8 cellular contexts compared by ENCODE assay signal in the genomic region with DNA sequence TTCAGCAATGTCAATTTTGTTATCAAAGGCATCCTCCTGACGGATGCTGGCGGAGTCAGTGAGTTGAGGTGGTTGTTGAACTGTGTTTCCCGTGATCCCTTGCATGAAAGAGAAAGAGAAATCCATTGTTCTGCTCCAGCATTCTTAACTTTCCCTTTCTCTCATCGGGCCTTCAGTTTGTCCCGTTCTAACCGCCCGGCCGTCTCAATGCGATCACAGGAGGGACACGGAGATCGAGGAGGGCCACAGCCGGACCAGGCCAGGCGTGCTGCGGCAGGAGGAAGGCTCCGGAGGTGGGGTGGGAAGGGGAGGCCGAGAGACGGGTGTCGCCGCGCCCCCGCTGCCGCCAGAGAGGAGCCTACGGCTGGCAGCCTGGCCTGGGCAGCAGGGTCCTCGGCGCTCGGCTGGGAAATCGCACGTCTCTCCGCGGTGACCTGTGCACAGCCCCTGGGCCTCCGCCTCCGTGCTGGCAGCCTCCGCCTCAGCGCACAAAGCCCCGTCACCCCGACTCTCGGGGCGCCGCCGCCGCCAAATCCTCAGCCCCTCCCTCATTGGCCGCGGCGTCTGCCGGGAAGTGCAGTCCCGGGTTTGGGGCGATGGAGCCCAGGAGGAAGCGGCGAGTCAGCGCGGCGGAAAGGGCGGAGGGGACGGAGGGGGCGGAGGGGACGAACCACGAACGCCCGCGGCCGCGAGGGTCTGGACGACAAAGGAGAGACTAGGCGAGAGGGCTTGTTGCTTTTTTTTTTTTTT. TPM values are rescaled to one million over a fixed set of nuclear protein-coding genes. Genes with fewer than 3 reads are reported as not detected.
DNase-seq lines count a peak whose midpoint lies in the region; ATAC-seq and TF ChIP-seq lines count a peak whose summit lies in the region.

No MANE protein-coding gene starts in this region.

- CTCF ChIA-PET in activated CD8-positive, alpha-beta T cell treated with anti-CD3 and anti-CD28 coated beads for 36 hours (lab: Charles Lee) = interaction anchor here (2.7 to 4.3 kb wide), 2 partner anchors 26 to 46 kb away, joined by 7 to 19 read pairs; no protein-coding TSS in a partner anchor

- H3K4me3 ChIP-seq in BLaER1 (peak overlapping the region; percentile 73), duodenal mucosa (ENCODE audit: low read depth in 1 of 2, low read length in 2 of 2) (peak overlapping the region; percentile 88 to 94), lower leg skin (ENCODE audit: low read depth, poor library complexity, severe bottlenecking) (peak overlapping the region; percentile 67)

- H3K4me1 Mint-ChIP-seq in activated CD8-positive, alpha-beta T cell treated with anti-CD3 and anti-CD28 coated beads for 36 hours (ENCODE audit: low read depth) = peaks cover 15% of the 10 kb centered on the region

- no peaks in the 10 kb centered on the region for H4K20me1 ChIP-seq in BLaER1

- whole genome bisulfite sequencing in lower leg skin, 2 donors = 1% methylated on average over 64 of the region's 64 CpGs

- H3K4me1 ChIP-seq in BLaER1 (peaks cover 18% of the 10 kb centered on the region), duodenal mucosa (ENCODE audit: control insufficient read depth in 1 of 2, insufficient read depth in 2 of 2, low read length in 2 of 2) (peaks cover 0 to 3% of the 10 kb centered on the region in 2 donors)

- no peaks in the 10 kb centered on the region for H3K36me3 Mint-ChIP-seq in activated CD8-positive, alpha-beta T cell treated with anti-CD3 and anti-CD28 coated beads for 36 hours (ENCODE audit: low read depth)

- intact Hi-C loops in activated CD8-positive, alpha-beta T cell treated with anti-CD3 and anti-CD28 coated beads for 36 hours (cut with micrococcal nuclease) = no loop called here
- intact Hi-C loops in lower leg skin (cut with DNase I; ENCODE audit: low total_unique reads) = no loop called here

- no peaks in the 10 kb centered on the region for H3K9me3 Mint-ChIP-seq in activated CD8-positive, alpha-beta T cell treated with anti-CD3 and anti-CD28 coated beads for 36 hours

- peaks cover 5% of the 10 kb centered on the region for H3K27me3 Mint-ChIP-seq in activated CD8-positive, alpha-beta T cell treated with anti-CD3 and anti-CD28 coated beads for 36 hours

- peak; percentile 62 for ATAC-seq in GM19438 (IDR thresholded peaks at IDR 0.05; ENCODE audit: low read depth, unreplicated experiment)
- peak; percentile 93 for ATAC-seq in activated CD8-positive, alpha-beta T cell treated with anti-CD3 and anti-CD28 coated beads for 36 hours

- H3K36me3 ChIP-seq in BLaER1 (no peaks in the 10 kb centered on the region), duodenal mucosa (ENCODE audit: control insufficient read depth in 1 of 2, insufficient read depth in 2 of 2, low read length in 2 of 2) (no peaks in the 10 kb centered on the region)

- no peaks in the 10 kb centered on the region for H3K9me3 ChIP-seq in BLaER1
- H3K9me3 ChIP-seq in duodenal mucosa (ENCODE audit: control insufficient read depth in 1 of 2, low read length in 2 of 2) = no peaks in the 10 kb centered on the region

- peak overlapping the region; percentile 87 for H3K4me3 Mint-ChIP-seq in activated CD8-positive, alpha-beta T cell treated with anti-CD3 and anti-CD28 coated beads for 36 hours

- TF ChIP-seq CTCF in activated CD8-positive, alpha-beta T cell treated with anti-CD3 and anti-CD28 coated beads for 36 hours (IDR thresholded peaks at IDR 0.05) = no peak
- no peak for TF ChIP-seq CTCF in lower leg skin (IDR thresholded peaks at IDR 0.05)

- H3K27me3 ChIP-seq in BLaER1 (0 out of 2 replicates have a peak, but pooled peaks cover 3% of the 10 kb centered on the region), duodenal mucosa (ENCODE audit: control insufficient read depth in 1 of 2, insufficient read depth in 2 of 2, low read length in 2 of 2) (no peaks in the 10 kb centered on the region)

- peak overlapping the region; percentile 97 for H3K27ac Mint-ChIP-seq in activated CD8-positive, alpha-beta T cell treated with anti-CD3 and anti-CD28 coated beads for 36 hours

- DNase-seq in NCI-H1092 treated with DMSO at 0.1 percent for 48 hours (lab: John Stamatoyannopoulos, UW) (peak; percentile 48), lower leg skin (ENCODE audit: low spot score in 2 of 2) (peak; percentile 58 to 95), GF-D8 (lab: John Stamatoyannopoulos, UW) (no peak)
- peak; percentile 83 for DNase-seq in activated CD8-positive, alpha-beta T cell treated with anti-CD3 and anti-CD28 coated beads for 36 hours
- DNase-seq in stimulated activated CD4-positive, alpha-beta T cell treated with anti-CD3 and anti-CD28 coated beads, Interleukin-4, amount 100 ng/mL, for 24 hours = peak; percentile 75

- peak overlapping the region; percentile 86 for H3K9ac ChIP-seq in BLaER1
- peak overlapping the region; percentile 81 to 92 for H3K9ac ChIP-seq in duodenal mucosa (ENCODE audit: low read depth in 1 of 2, low read length in 2 of 2)

- H3K27ac ChIP-seq in BLaER1 (peak overlapping the region; percentile 90), duodenal mucosa (ENCODE audit: low read depth, low read length) (peak overlapping the region; percentile 94)

- peak overlapping the region; percentile 97 for H3K4me2 ChIP-seq in BLaER1

- no peak for TF ChIP-seq POLR2A in lower leg skin (IDR thresholded peaks at IDR 0.05)

- POLR2A ChIA-PET in activated CD8-positive, alpha-beta T cell treated with anti-CD3 and anti-CD28 coated beads for 36 hours (lab: Charles Lee) = interaction anchor here (0.9 kb wide), 1 partner anchor 39 kb away, joined by 4 read pairs; no protein-coding TSS in a partner anchor

RNA-seq across cellular contexts. Expression of gene SOST, which starts 38.1 kb away (rescaled TPM):
- not detected for total RNA-seq in activated CD8-positive, alpha-beta T cell treated with anti-CD3 and anti-CD28 coated beads for 36 hours
- 1 to 10 TPM in 1 of 4 donors, under 1 TPM in 1, not detected in 2; 0.49 to 1.5 TPM for total RNA-seq in lower leg skin

RNA-seq across cellular contexts. Expression of gene DUSP3, which starts 58.3 kb away (rescaled TPM):
- total RNA-seq in activated CD8-positive, alpha-beta T cell treated with anti-CD3 and anti-CD28 coated beads for 36 hours = 10 to 100 TPM; 24.7 to 26.3 TPM
- total RNA-seq in lower leg skin = 10 to 100 TPM; 33.2 to 44.1 (median 37.9) TPM

RNA-seq across cellular contexts. Expression of gene MEOX1, which starts 58.8 kb away (rescaled TPM):
- total RNA-seq in activated CD8-positive, alpha-beta T cell treated with anti-CD3 and anti-CD28 coated beads for 36 hours = under 1 TPM; 0.45 to 0.47 TPM
- 1 to 10 TPM; 1.9 to 7.9 (median 3.7) TPM for total RNA-seq in lower leg skin

RNA-seq across cellular contexts. Expression of gene CFAP97D1, which starts 59.7 kb away (rescaled TPM):
- under 1 TPM in 1 of 2 experiments, not detected in 1; 0.07 TPM for total RNA-seq in activated CD8-positive, alpha-beta T cell treated with anti-CD3 and anti-CD28 coated beads for 36 hours
- total RNA-seq in lower leg skin = under 1 TPM in 1 of 4 donors, not detected in 3; 0.30 TPM
